24 cellular contexts compared by ENCODE assay signal in the genomic region with DNA sequence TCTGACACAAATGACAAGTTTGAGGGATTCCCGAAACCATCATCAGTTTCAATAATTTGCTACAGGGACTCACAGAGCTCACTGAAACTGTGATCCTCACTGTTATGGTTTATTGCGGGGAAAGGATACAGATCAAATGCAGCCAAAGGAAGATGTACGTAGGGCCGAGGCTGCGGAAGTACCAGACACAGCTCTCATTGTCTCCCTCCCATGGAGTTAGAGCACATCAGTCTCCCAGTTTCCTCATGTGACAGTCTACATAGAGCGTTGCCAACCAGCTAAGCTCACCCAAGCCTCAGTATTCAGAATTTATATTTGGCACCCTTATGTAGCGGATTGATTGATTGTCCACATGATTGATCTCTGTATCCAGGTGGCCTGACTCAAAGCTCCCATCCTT.
"Had no signal": no experiment of that assay in that cellular context is flagged by ENCODE, and none has a peak within 500 bp of the region (broad histone marks: within the 10 kb centered on the region; RNA-seq: fewer than 3 reads in every experiment).

No MANE protein-coding gene starts in this region.

- DNase-seq: islet precursor cell; left ventricle myocardium inferior; midbrain; mucosa of descending colon; naive thymus-derived CD4-positive, alpha-beta T cell; occipital lobe; right lobe of liver; stimulated activated CD4-positive, alpha-beta T cell treated with anti-CD3 and anti-CD28 coated beads, Interleukin-1b, Interleukin-23, amount 100 ng/mL, for 48 hours; stimulated activated CD4-positive, alpha-beta T cell treated with anti-CD3 and anti-CD28 coated beads, Interleukin-2, amount 100 ng/mL, for 48 hours; stimulated activated CD4-positive, alpha-beta T cell treated with anti-CD3 and anti-CD28 coated beads, Interleukin-4, amount 100 ng/mL, for 4 hours; stimulated activated CD8-positive, alpha-beta memory T cell treated with anti-CD3 and anti-CD28 coated beads, Interleukin-4, amount 100 ng/mL, for 48 hours; stimulated activated naive CD4-positive, alpha-beta T cell treated with Interleukin-2 at 50 U/mL for 16 hours; stimulated activated naive CD8-positive, alpha-beta T cell treated with anti-CD3 and anti-CD28 coated beads, Interleukin-15, amount 100 ng/mL, for 72 hours; testis; thyroid gland; transverse colon; upper lobe of right lung had no signal

- FAIRE-seq: urothelium cell line had no signal

- H2AFZ ChIP-seq: hepatocyte, parathyroid adenoma had no signal

- H3K9ac ChIP-seq: parathyroid adenoma had no signal

- H3K4me1 ChIP-seq: left ventricle myocardium inferior, parathyroid adenoma, right atrium auricular region, right lobe of liver, testis, thyroid gland, transverse colon, upper lobe of right lung had no signal

- H3K27ac ChIP-seq: hepatocyte, left ventricle myocardium inferior, neutrophil, parathyroid adenoma, right atrium auricular region, right lobe of liver, testis, thyroid gland, transverse colon, upper lobe of right lung had no signal

- H3K4me3 ChIP-seq: hepatocyte, left ventricle myocardium inferior, lung, mucosa of descending colon, right atrium auricular region, right lobe of liver, smooth muscle cell, testis, thyroid gland, transverse colon, upper lobe of right lung had no signal

- H3K9me3 ChIP-seq: left ventricle myocardium inferior, mucosa of descending colon, neutrophil, right atrium auricular region, right lobe of liver, testis, thyroid gland, transverse colon, upper lobe of right lung had no signal

- H3K36me3 ChIP-seq: left ventricle myocardium inferior, neutrophil, right atrium auricular region, right lobe of liver, thyroid gland, transverse colon, upper lobe of right lung had no signal

- H3K4me2 ChIP-seq: hepatocyte, smooth muscle cell had no signal

- H3K27me3 ChIP-seq: hepatocyte, neutrophil, right atrium auricular region, right lobe of liver, testis, thyroid gland, transverse colon, upper lobe of right lung had no signal
